ENCODE assay signal across 8 cellular contexts in the genomic region with DNA sequence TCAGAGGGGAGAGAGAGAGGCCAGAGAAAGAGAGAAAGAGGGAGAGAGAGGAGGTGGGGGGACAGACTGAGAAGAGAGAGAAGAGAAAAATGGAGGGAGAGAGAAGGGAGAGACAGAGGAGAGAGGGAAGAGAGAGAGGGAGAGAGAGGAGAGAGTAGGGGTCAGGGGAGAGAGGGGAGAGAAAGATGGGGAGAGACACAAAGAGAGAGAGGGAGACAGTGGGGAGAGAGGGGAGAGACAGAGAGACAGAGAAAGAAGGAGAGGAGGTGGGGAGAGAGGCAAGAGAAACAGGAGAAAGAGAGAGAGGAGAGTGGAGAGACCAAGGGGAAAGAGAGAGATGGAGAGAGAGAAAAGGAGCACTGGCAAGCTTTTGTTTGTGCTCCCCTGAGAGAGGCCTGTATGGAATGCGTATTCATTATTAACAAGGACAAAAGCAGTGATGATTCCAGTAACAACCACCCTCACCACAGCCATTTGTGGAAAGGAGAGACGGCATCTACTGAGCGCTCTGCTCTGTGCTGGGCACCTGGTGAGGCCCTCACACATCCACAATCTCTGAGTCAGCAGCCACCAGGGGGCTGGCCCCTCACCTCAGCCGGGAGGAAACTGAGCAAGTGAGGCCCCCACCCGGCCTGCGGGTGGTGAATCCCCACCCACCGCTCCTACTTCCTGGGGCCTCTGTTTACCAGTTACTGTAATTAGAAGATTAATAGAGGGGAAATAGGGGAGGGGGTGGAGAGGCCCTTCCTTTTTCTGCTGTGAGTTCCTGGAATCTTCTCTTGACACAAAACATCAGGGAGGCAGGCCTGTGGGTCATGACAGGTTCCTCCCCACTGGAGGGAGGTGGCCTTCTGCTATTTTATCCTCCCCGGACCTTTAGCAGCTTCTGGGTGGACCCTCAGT. TPM values are rescaled to one million over a fixed set of nuclear protein-coding genes. Genes with fewer than 3 reads are reported as not detected.
DNase-seq lines count a peak whose midpoint lies in the region; ATAC-seq and TF ChIP-seq lines count a peak whose summit lies in the region.

No MANE protein-coding gene starts in this region.

- H2BK120ac ChIP-seq in mesenchymal stem cell (ENCODE audit: low read depth, low read length): no peak overlapping the region

- H3K27me3 ChIP-seq in CD8-positive, alpha-beta T cell (ENCODE audit: insufficient read depth, low read length): no peaks in the 10 kb centered on the region
- H3K27me3 ChIP-seq in mesenchymal stem cell (ENCODE audit: control insufficient read depth in 1 of 2, insufficient read depth in 1 of 2, low read length in 2 of 2): peaks cover 17 to 87% of the 10 kb centered on the region in 2 experiments

- POLR2A ChIA-PET in CD8-positive, alpha-beta T cell (lab: Charles Lee): interaction anchor here (0.7 to 1.4 kb wide), 6 partner anchors 29 to 159 kb away, joined by 3 to 7 read pairs (median 4); partner anchors contain the start of genes HPS4 and SRRD

- no peaks in the 10 kb centered on the region for H3K9me3 ChIP-seq in CD8-positive, alpha-beta T cell (ENCODE audit: low read length)
- H3K9me3 ChIP-seq in mesenchymal stem cell (ENCODE audit: control insufficient read depth, low read length): no peaks in the 10 kb centered on the region

- no peak overlapping the region for H3K23ac ChIP-seq in mesenchymal stem cell (ENCODE audit: low read length in 2 of 2)

- peak overlapping the region in 1 of 2 experiments; percentile 57 for H2BK12ac ChIP-seq in mesenchymal stem cell (ENCODE audit: low read length in 2 of 2)

- peaks cover 74% of the 10 kb centered on the region for H3K4me1 Mint-ChIP-seq in CD8-positive, alpha-beta T cell (ENCODE audit: low read depth)
- H3K4me1 Mint-ChIP-seq in stimulated activated naive CD8-positive, alpha-beta T cell treated with anti-CD3 and anti-CD28 coated beads, Interleukin-15, Interleukin-2, amounts not matched to agents 100 ng/mL and 50 ng/mL, for 24 hours (ENCODE audit: low read depth): peaks cover 73% of the 10 kb centered on the region

- H3K4me3 Mint-ChIP-seq in CD8-positive, alpha-beta T cell: peak overlapping the region; percentile 53
- H3K4me3 Mint-ChIP-seq in stimulated activated naive CD8-positive, alpha-beta T cell treated with anti-CD3 and anti-CD28 coated beads, Interleukin-15, Interleukin-2, amounts not matched to agents 100 ng/mL and 50 ng/mL, for 24 hours: peak overlapping the region; percentile 73

- H3K27ac Mint-ChIP-seq in CD8-positive, alpha-beta T cell: peak overlapping the region; percentile 89
- peak overlapping the region; percentile 96 for H3K27ac Mint-ChIP-seq in stimulated activated naive CD8-positive, alpha-beta T cell treated with anti-CD3 and anti-CD28 coated beads, Interleukin-15, Interleukin-2, amounts not matched to agents 100 ng/mL and 50 ng/mL, for 24 hours

- H3K4me2 ChIP-seq in mesenchymal stem cell (ENCODE audit: low read length, poor library complexity, severe bottlenecking): no peak overlapping the region

- H2BK5ac ChIP-seq in mesenchymal stem cell (ENCODE audit: low read depth, low read length, poor library complexity, severe bottlenecking): no peak overlapping the region

- H3K4ac ChIP-seq in mesenchymal stem cell (ENCODE audit: low read depth in 1 of 2, low read length in 2 of 2): no peak overlapping the region

- H3K18ac ChIP-seq in mesenchymal stem cell (ENCODE audit: low read depth in 1 of 2, low read length in 2 of 2): no peak overlapping the region

- intact Hi-C loops in CD8-positive, alpha-beta T cell (cut with DNase I, micrococcal nuclease): loop anchor here in 1 of 2 experiments (2.0 kb wide), 1 partner anchor 16 kb away; no protein-coding TSS in a partner anchor

- H3K14ac ChIP-seq in mesenchymal stem cell (ENCODE audit: low read length in 2 of 2): no peak overlapping the region

- peak overlapping the region; percentile 23 for H2AFZ ChIP-seq in mesenchymal stem cell (ENCODE audit: low read depth, low read length)

- no peak overlapping the region for H3K9ac ChIP-seq in mesenchymal stem cell (ENCODE audit: low read length)

- H3K27me3 Mint-ChIP-seq in CD8-positive, alpha-beta T cell (ENCODE audit: low read depth): no peaks in the 10 kb centered on the region
- H3K27me3 Mint-ChIP-seq in stimulated activated naive CD8-positive, alpha-beta T cell treated with anti-CD3 and anti-CD28 coated beads, Interleukin-15, Interleukin-2, amounts not matched to agents 100 ng/mL and 50 ng/mL, for 24 hours: no peaks in the 10 kb centered on the region

- peak; percentile 34 for TF ChIP-seq CTCF in CD8-positive, alpha-beta T cell (IDR thresholded peaks at IDR 0.05)

- no peaks in the 10 kb centered on the region for H3K36me3 Mint-ChIP-seq in CD8-positive, alpha-beta T cell
- H3K36me3 Mint-ChIP-seq in stimulated activated naive CD8-positive, alpha-beta T cell treated with anti-CD3 and anti-CD28 coated beads, Interleukin-15, Interleukin-2, amounts not matched to agents 100 ng/mL and 50 ng/mL, for 24 hours (ENCODE audit: low read depth): no peaks in the 10 kb centered on the region

- peak overlapping the region; percentile 29 for H3K27ac ChIP-seq in CD8-positive, alpha-beta T cell (ENCODE audit: low read depth, low read length)
- H3K27ac ChIP-seq in mesenchymal stem cell (ENCODE audit: low read length, poor library complexity, severe bottlenecking): no peak overlapping the region

- CTCF ChIA-PET in CD8-positive, alpha-beta T cell (lab: Charles Lee): interaction anchor here (0.7 to 1.5 kb wide), 6 partner anchors 14 to 278 kb away, joined by 3 to 7 read pairs (median 3); partner anchors contain the start of genes HPS4 and SRRD

- peak; percentile 77 for ATAC-seq in CD8-positive, alpha-beta T cell
- ATAC-seq in HG02588 (IDR thresholded peaks at IDR 0.05; ENCODE audit: unreplicated experiment) (no peak), GM21381 (IDR thresholded peaks at IDR 0.05; ENCODE audit: unreplicated experiment) (no peak)

- H3K4me3 ChIP-seq in CD8-positive, alpha-beta T cell (ENCODE audit: low read depth, low read length): no peak overlapping the region
- no peak overlapping the region for H3K4me3 ChIP-seq in mesenchymal stem cell (ENCODE audit: insufficient read depth in 1 of 2, low read depth in 1 of 2, low read length in 2 of 2)

- no peaks in the 10 kb centered on the region for H3K9me3 Mint-ChIP-seq in CD8-positive, alpha-beta T cell
- no peaks in the 10 kb centered on the region for H3K9me3 Mint-ChIP-seq in stimulated activated naive CD8-positive, alpha-beta T cell treated with anti-CD3 and anti-CD28 coated beads, Interleukin-15, Interleukin-2, amounts not matched to agents 100 ng/mL and 50 ng/mL, for 24 hours

- 34% methylated on average over 5 of the region's 8 CpGs for WGBS in mesenchymal stem cell

- no peak overlapping the region for H4K91ac ChIP-seq in mesenchymal stem cell (ENCODE audit: low read length)

- H3K36me3 ChIP-seq in CD8-positive, alpha-beta T cell (ENCODE audit: insufficient read depth, low read length): no peaks in the 10 kb centered on the region
- no peaks in the 10 kb centered on the region for H3K36me3 ChIP-seq in mesenchymal stem cell (ENCODE audit: control insufficient read depth in 1 of 2, insufficient read depth in 2 of 2, low read depth in 1 of 2, low read length in 2 of 2)

- no peaks in the 10 kb centered on the region for H3K79me1 ChIP-seq in mesenchymal stem cell (replicated peaks; ENCODE audit: low read length, poor library complexity, severe bottlenecking)

- H3K4me1 ChIP-seq in CD8-positive, alpha-beta T cell (ENCODE audit: insufficient read depth, low read length): peaks cover 69% of the 10 kb centered on the region
- peaks cover 14% of the 10 kb centered on the region for H3K4me1 ChIP-seq in mesenchymal stem cell (ENCODE audit: control insufficient read depth, insufficient read depth, low read depth, low read length)

- peak overlapping the region; percentile 45 for H4K8ac ChIP-seq in mesenchymal stem cell (ENCODE audit: low read length)

- peak; percentile 16 to 87 (median 76) for DNase-seq in CD8-positive, alpha-beta T cell
- peak; percentile 4 for DNase-seq in NCI-H146 treated with DMSO at 0.1 percent for 48 hours (lab: John Stamatoyannopoulos, UW; ENCODE audit: unreplicated experiment)
- peak; percentile 63 for DNase-seq in activated T-helper 1 cell treated with Interleukin-2 at 50 U/mL for 16 hours (ENCODE audit: low read depth)
- DNase-seq in mesenchymal stem cell: no peak
- DNase-seq in Ammon's horn (ENCODE audit: low spot score): no peak

- H2BK15ac ChIP-seq in mesenchymal stem cell (ENCODE audit: low read depth, poor library complexity, severe bottlenecking): no peak overlapping the region

- no peak overlapping the region for H2AK5ac ChIP-seq in mesenchymal stem cell (ENCODE audit: low read length, severe bottlenecking)

RNA-seq across cellular contexts. Expression of gene MIAT, which starts 14.7 kb away (rescaled TPM):
- total RNA-seq in CD8-positive, alpha-beta T cell: 10 to 100 TPM; 80.9 to 81.6 TPM
- 0.08 TPM for polyA plus RNA-seq in mesenchymal stem cell (2013, experiment 1 of 2)
- 0.14 TPM for polyA plus RNA-seq in mesenchymal stem cell (2013, experiment 2 of 2)

RNA-seq across cellular contexts. Expression of gene CRYBA4, which starts 21.0 kb away (rescaled TPM):
- total RNA-seq in CD8-positive, alpha-beta T cell: not detected
- not detected for polyA plus RNA-seq in mesenchymal stem cell (2013, experiment 1 of 2)
- not detected for polyA plus RNA-seq in mesenchymal stem cell (2013, experiment 2 of 2)

RNA-seq across cellular contexts. Expression of gene CRYBB1, which starts 24.9 kb away (rescaled TPM):
- not detected for total RNA-seq in CD8-positive, alpha-beta T cell
- polyA plus RNA-seq in mesenchymal stem cell (2013, experiment 1 of 2): not detected
- polyA plus RNA-seq in mesenchymal stem cell (2013, experiment 2 of 2): not detected

RNA-seq across cellular contexts. Expression of gene TPST2, which starts 52.8 kb away (rescaled TPM):
- 10 to 100 TPM; 24.3 to 26.3 TPM for total RNA-seq in CD8-positive, alpha-beta T cell
- 15.3 TPM for polyA plus RNA-seq in mesenchymal stem cell (2013, experiment 1 of 2)
- 16.3 TPM for polyA plus RNA-seq in mesenchymal stem cell (2013, experiment 2 of 2)

Comparison
In these comparisons a context has a peak if more than half of its experiments do, and no peak if none do; other contexts are left out.
1. DNase-seq: peak in CD8-positive, alpha-beta T cell (7 of 7), NCI-H146 treated with DMSO at 0.1 percent for 48 hours (single experiment) and activated T-helper 1 cell treated with Interleukin-2 at 50 U/mL for 16 hours (single experiment); none in mesenchymal stem cell (single experiment) and Ammon's horn (single experiment).